23 cellular contexts compared by ENCODE assay signal in genomic region chr1:67851800-67852199, GRCh38. TPM values are rescaled to one million over a fixed set of nuclear protein-coding genes. Genes with fewer than 3 reads are reported as not detected.
A peak's percentile ranks its signal among the peaks of the same experiment; 100 is the strongest.
DNase-seq lines count a peak whose midpoint lies in the region; ATAC-seq, FAIRE-seq and TF ChIP-seq lines count a peak whose summit lies in the region.
"Had no signal": no experiment of that assay in that cellular context is flagged by ENCODE, and none has a peak within 500 bp of the region (broad histone marks: within the 10 kb centered on the region; RNA-seq: fewer than 3 reads in every experiment).

No MANE protein-coding gene starts in this region.

- H2BK120ac ChIP-seq in mesenchymal stem cell (ENCODE audit: low read depth, low read length): no peak overlapping the region

- no peak overlapping the region for H3K18ac ChIP-seq in mesenchymal stem cell (ENCODE audit: low read depth in 1 of 2, low read length in 2 of 2)

- H3K27me3 ChIP-seq in HepG2 (ENCODE audit: control insufficient read depth in 1 of 2, insufficient read depth in 2 of 2, low read length in 2 of 2) (no peaks in the 10 kb centered on the region; a peak in 2 of 5 replicates), right lobe of liver (no peaks in the 10 kb centered on the region), mesenchymal stem cell (ENCODE audit: control insufficient read depth in 1 of 2, insufficient read depth in 1 of 2, low read length in 2 of 2) (no peaks in the 10 kb centered on the region)
- H3K27me3 ChIP-seq: BE2C, BLaER1 had no signal

- H3K9me3 ChIP-seq in HepG2 (ENCODE audit: low read length) (no peaks in the 10 kb centered on the region), right lobe of liver (no peaks in the 10 kb centered on the region), mesenchymal stem cell (ENCODE audit: control insufficient read depth, low read length) (no peaks in the 10 kb centered on the region)
- H3K9me3 ChIP-seq: BE2C, BLaER1 had no signal

- no peak overlapping the region for H3K4me3 ChIP-seq in HepG2 (replicated peaks in 1 of 3; ENCODE audit: insufficient read depth in 1 of 3, low read depth in 2 of 3, low read length in 3 of 3)
- H3K4me3 ChIP-seq in right lobe of liver: no peak overlapping the region
- H3K4me3 ChIP-seq in mesenchymal stem cell (ENCODE audit: insufficient read depth in 1 of 2, low read depth in 1 of 2, low read length in 2 of 2): no peak overlapping the region
- H3K4me3 ChIP-seq: BLaER1, GM12878 had no signal

- no peaks in the 10 kb centered on the region; the same call in 1 of the 2 replicates for H4K20me1 ChIP-seq in HepG2 (ENCODE audit: insufficient read depth, low read length)
- H4K20me1 ChIP-seq: BLaER1 had no signal

- in situ Hi-C loops in HepG2 (cut with HindIII; ENCODE audit: extremely low pct_ligation_motif_present, low pct_unique_long_range_greater_than_20kb): loop anchor here (5.0 to 10.0 kb wide), 2 partner anchors 256 to 493 kb away; no protein-coding TSS in a partner anchor

- DNase-seq in HepG2 (ENCODE audit: low spot score) (no peak), right lobe of liver (no peak), mesenchymal stem cell (no peak)
- DNase-seq in activated naive CD4-positive, alpha-beta T cell (lab: John Stamatoyannopoulos, UW): no peak
- DNase-seq: ACHN; BE2C; C1 segment of cervical spinal cord; CD4-positive, alpha-beta memory T cell; CD4-positive, CD25-positive, alpha-beta regulatory T cell; CD8-positive, alpha-beta memory T cell; COR-L47; DMS 273 treated with DMSO at 0.1 percent for 48 hours; DMS153; DMS79; DND-41; EL; GDM1 had no signal

- intact Hi-C loops in HepG2 (cut with micrococcal nuclease; ENCODE audit: unreplicated experiment) (loop anchor here (2.0 to 10.0 kb wide), 3 partner anchors 317 to 1886 kb away; no protein-coding TSS in a partner anchor), right lobe of liver (cut with DNase I) (loop anchor here (10.0 kb wide), 2 partner anchors 163 to 253 kb away; no protein-coding TSS in a partner anchor)

- FAIRE-seq in HepG2 (lab: Jason Lieb, UNC): no peak
- FAIRE-seq: GM12878, GM12892, GM18507 had no signal

- ATAC-seq in HepG2 (no peak), right lobe of liver (no peak), HG02759 (IDR thresholded peaks at IDR 0.05; ENCODE audit: unreplicated experiment) (no peak)
- ATAC-seq: GM12878 had no signal

- H3K4ac ChIP-seq in mesenchymal stem cell (ENCODE audit: low read depth in 1 of 2, low read length in 2 of 2): peak overlapping the region in 1 of 2 experiments; percentile 28

- H3K79me2 ChIP-seq in HepG2 (ENCODE audit: insufficient read depth, low read length): no peaks in the 10 kb centered on the region

- BruUV-seq in HepG2 (replicated peaks; lab: Mats Ljungman, UMichigan): no TSS peak

- H2AK5ac ChIP-seq in mesenchymal stem cell (ENCODE audit: low read length, severe bottlenecking): peak overlapping the region; percentile 50

- POLR2A ChIA-PET in HepG2 (lab: Yijun Ruan, JAX): no interaction called here

- H3K79me1 ChIP-seq in mesenchymal stem cell (replicated peaks; ENCODE audit: low read length, poor library complexity, severe bottlenecking): peaks cover 2% of the 10 kb centered on the region

- H3K14ac ChIP-seq in mesenchymal stem cell (ENCODE audit: low read length in 2 of 2): no peak overlapping the region

- H3K9ac ChIP-seq in HepG2 (ENCODE audit: insufficient read depth, low read depth, low read length) (no peak overlapping the region), mesenchymal stem cell (ENCODE audit: low read length) (no peak overlapping the region)
- H3K9ac ChIP-seq: BLaER1 had no signal

- CTCF ChIA-PET in HepG2 (lab: Yijun Ruan, JAX; ENCODE audit: low intra/inter-chr PET ratio, low total read pairs): no interaction called here

- H2BK15ac ChIP-seq in mesenchymal stem cell (ENCODE audit: low read depth, poor library complexity, severe bottlenecking): no peak overlapping the region

- H3K23ac ChIP-seq in mesenchymal stem cell (ENCODE audit: low read length in 2 of 2): no peak overlapping the region

- 12% methylated on average over 6 of the region's 6 CpGs for WGBS in HepG2 (ENCODE audit: low lambda C conversion rate)
- 85% methylated on average over 6 of the region's 6 CpGs for WGBS in right lobe of liver (ENCODE audit: insufficient coverage, low coverage, low lambda C conversion rate, missing lambda C conversion rate)
- 95% methylated on average over 4 of the region's 6 CpGs for WGBS in mesenchymal stem cell

- TF ChIP-seq POLR2A in HepG2 (IDR thresholded peaks at IDR 0.05; ENCODE audit: insufficient read depth in 1 of 2, low read depth in 2 of 2, low read length in 2 of 2): no peak
- no peak for TF ChIP-seq POLR2A in right lobe of liver (IDR thresholded peaks at IDR 0.05)

- no peak overlapping the region for H2BK5ac ChIP-seq in mesenchymal stem cell (ENCODE audit: low read depth, low read length, poor library complexity, severe bottlenecking)

- no peak overlapping the region for H3K27ac ChIP-seq in HepG2 (ENCODE audit: extremely low read length, insufficient read depth, low read length)
- no peak overlapping the region for H3K27ac ChIP-seq in right lobe of liver
- no peak overlapping the region for H3K27ac ChIP-seq in mesenchymal stem cell (ENCODE audit: low read length, poor library complexity, severe bottlenecking)
- H3K27ac ChIP-seq: 22Rv1, BLaER1 had no signal

- no peak for TF ChIP-seq EP300 in HepG2 (IDR thresholded peaks at IDR 0.05; ENCODE audit: low read depth in 2 of 2, low read length in 2 of 2)
- no peak for TF ChIP-seq EP300 in HepG2 (CRISPR knock-in tag; IDR thresholded peaks at IDR 0.05; ENCODE audit: borderline replicate concordance)

- H3K4me2 ChIP-seq in HepG2 (ENCODE audit: low read depth, low read length): no peak overlapping the region
- H3K4me2 ChIP-seq in mesenchymal stem cell (ENCODE audit: low read length, poor library complexity, severe bottlenecking): no peak overlapping the region
- H3K4me2 ChIP-seq: BLaER1 had no signal

- H3K36me3 ChIP-seq in HepG2 (replicated peaks in 1 of 2; ENCODE audit: control insufficient read depth in 1 of 2, insufficient read depth in 2 of 2, low read length in 2 of 2): no peaks in the 10 kb centered on the region
- H3K36me3 ChIP-seq in right lobe of liver: no peaks in the 10 kb centered on the region
- no peaks in the 10 kb centered on the region for H3K36me3 ChIP-seq in mesenchymal stem cell (ENCODE audit: control insufficient read depth in 1 of 2, insufficient read depth in 2 of 2, low read depth in 1 of 2, low read length in 2 of 2)
- H3K36me3 ChIP-seq: BE2C, BLaER1 had no signal

- H2AFZ ChIP-seq in HepG2 (ENCODE audit: low read length) (no peak overlapping the region), mesenchymal stem cell (ENCODE audit: low read depth, low read length) (no peak overlapping the region)

- H3K4me1 ChIP-seq in HepG2 (ENCODE audit: insufficient read depth, low read length) (no peaks in the 10 kb centered on the region), right lobe of liver (no peaks in the 10 kb centered on the region), mesenchymal stem cell (ENCODE audit: control insufficient read depth, insufficient read depth, low read depth, low read length) (no peaks in the 10 kb centered on the region)
- H3K4me1 ChIP-seq: BE2C had no signal

- no peak overlapping the region for H4K8ac ChIP-seq in mesenchymal stem cell (ENCODE audit: low read length)

- no peak for TF ChIP-seq RAD21 in HepG2 (CRISPR knock-in tag; IDR thresholded peaks at IDR 0.05)

- TF ChIP-seq CTCF in HepG2 (CRISPR knock-in tag; IDR thresholded peaks at IDR 0.05): no peak
- TF ChIP-seq CTCF in right lobe of liver (IDR thresholded peaks at IDR 0.05): no peak

- no peak overlapping the region for H2BK12ac ChIP-seq in mesenchymal stem cell (ENCODE audit: low read length in 2 of 2)

- H4K91ac ChIP-seq in mesenchymal stem cell (ENCODE audit: low read length): no peak overlapping the region

RNA-seq across cellular contexts. Expression of gene GNG12, which starts 18.5 kb away (rescaled TPM):
- total RNA-seq in HepG2 (2016; rRNA removed; fragmentation: Illumina TruSeq; extraction: Trizol) (0.11 and 0.17 TPM in 2 replicates), right lobe of liver (10 to 100 TPM; 18.8 to 52.7 (median 33.9) TPM)
- total RNA-seq in HepG2 (2016; cell fraction: cytosol; rRNA removed; fragmentation: Illumina TruSeq; extraction: Trizol; ENCODE audit: low read depth): not detected in 2 replicates
- 0.06 and 0.21 TPM in 2 replicates for total RNA-seq in HepG2 (2016; cell fraction: insoluble cytoplasmic fraction; rRNA removed; fragmentation: Illumina TruSeq; extraction: Trizol)
- 0.12 TPM in 1 of 2 replicates, not detected in the other for total RNA-seq in HepG2 (2016; cell fraction: membrane; rRNA removed; fragmentation: Illumina TruSeq; extraction: Trizol)
- total RNA-seq in HepG2 (2016; cell fraction: nucleus; rRNA removed; fragmentation: Illumina TruSeq; extraction: Trizol): 0.09 TPM in 1 of 2 replicates, not detected in the other
- 0.11 and 0.17 TPM in 2 replicates for polyA plus RNA-seq in HepG2 (2011; rRNA removed)
- 0.03 and 0.09 TPM in 2 replicates for polyA plus RNA-seq in HepG2 (2011; cell fraction: cytosol; rRNA removed)
- polyA plus RNA-seq in HepG2 (2011; cell fraction: nucleus; rRNA removed): 0.06 and 0.12 TPM in 2 replicates
- polyA plus RNA-seq in HepG2 (2012): 0.03 and 0.12 TPM in 2 replicates
- not detected in 2 replicates for polyA plus RNA-seq in HepG2 (2016; cell fraction: cytosol; fragmentation: Illumina TruSeq; extraction: Trizol; ENCODE audit: low read depth)
- 0.17 and 0.32 TPM in 2 replicates for polyA plus RNA-seq in HepG2 (2016; cell fraction: insoluble cytoplasmic fraction; fragmentation: Illumina TruSeq; extraction: Trizol; ENCODE audit: low read depth)
- 0.09 TPM in 1 of 2 replicates, not detected in the other for polyA plus RNA-seq in HepG2 (2016; cell fraction: membrane; fragmentation: Illumina TruSeq; extraction: Trizol; ENCODE audit: low read depth)
- not detected in 2 replicates for polyA plus RNA-seq in HepG2 (2016; cell fraction: nucleus; fragmentation: Illumina TruSeq; extraction: Trizol; ENCODE audit: insufficient read depth, low read depth)
- 0.14 and 32.5 TPM in 2 replicates for polyA minus RNA-seq in HepG2 (2011; rRNA and poly(A)+ RNA removed; ENCODE audit: low replicate concordance)
- 0.18 and 0.40 TPM in 2 replicates for polyA minus RNA-seq in HepG2 (2011; cell fraction: cytosol; rRNA and poly(A)+ RNA removed)
- polyA minus RNA-seq in HepG2 (2011; cell fraction: nucleus; rRNA and poly(A)+ RNA removed): 0.50 TPM in 1 of 2 replicates, not detected in the other
- polyA plus RNA-seq in mesenchymal stem cell (2013, experiment 1 of 2): 110 TPM
- 106 TPM for polyA plus RNA-seq in mesenchymal stem cell (2013, experiment 2 of 2)
- total RNA-seq: CD4-positive, alpha-beta memory T cell; CD4-positive, CD25-positive, alpha-beta regulatory T cell had no signal
- polyA plus RNA-seq: CD4-positive, alpha-beta memory T cell; CD4-positive, CD25-positive, alpha-beta regulatory T cell; CD8-positive, alpha-beta memory T cell had no signal

Comparison
In these comparisons a context has a peak if more than half of its experiments do, and no peak if none do; other contexts are left out.
1. RNA of gene GNG12, which starts 18.5 kb away (total RNA-seq): 18.8 to 52.7 TPM in right lobe of liver; 0.06 to 0.21 TPM in HepG2; every median in the first group is over 10 times any median in the second.